Comparison of ENCODE assay signal across 20 cellular contexts in genomic region chrX:81308086-81308852, GRCh38.
"Had no signal": no experiment of that assay in that cellular context is flagged by ENCODE, and none has a peak within 500 bp of the region (broad histone marks: within the 10 kb centered on the region; RNA-seq: fewer than 3 reads in every experiment).

No MANE protein-coding gene starts in this region.

- H3K36me3 ChIP-seq: brain microvascular endothelial cell, esophagus squamous epithelium, right atrium auricular region, transverse colon had no signal

- ATAC-seq: activated CD4-positive, CD25-positive, alpha-beta regulatory T cell treated with anti-CD3 and anti-CD28 coated beads, Interleukin-2, amount 50 U/mL, for 24 hours; stimulated activated naive B cell treated with anti-CD40 and anti-IgM and Interleukin-4, amounts not matched to agents 10 μg/mL and 1 μg/mL and 100 μg/mL, for 72 hours; T-helper 17 cell had no signal

- H3K9me3 ChIP-seq: esophagus squamous epithelium, transverse colon had no signal

- DNase-seq: activated CD4-positive, alpha-beta T cell treated with anti-CD3 and anti-CD28 coated beads, Interleukin-2, amount 50 U/mL, for 1 hour; activated CD8-positive, alpha-beta memory T cell treated with anti-CD3 and anti-CD28 coated beads for 24 hours; activated naive CD4-positive, alpha-beta T cell treated with Interleukin-2 at 50 U/mL for 16 hours; anterior cingulate cortex; brain microvascular endothelial cell; effector CD8-positive, alpha-beta T cell; esophagus squamous epithelium; immature natural killer cell; occipital lobe; stimulated activated CD4-positive, alpha-beta T cell treated with anti-CD3 and anti-CD28 coated beads, Interleukin-2, amount 100 ng/mL, for 48 hours; stimulated activated naive B cell treated with anti-CD40 and anti-IgM and Interleukin-4, amounts not matched to agents 10 μg/mL and 1 μg/mL and 100 μg/mL, for 72 hours; T-helper 17 cell; transverse colon had no signal

- H3K27ac ChIP-seq: brain microvascular endothelial cell, esophagus squamous epithelium, right atrium auricular region, transverse colon had no signal

- H3K4me1 ChIP-seq: esophagus squamous epithelium, right atrium auricular region, transverse colon had no signal

- FAIRE-seq: endothelial cell of umbilical vein, TTC549 had no signal

- H3K4me3 Mint-ChIP-seq: activated T-helper 1 cell treated with anti-CD3 and anti-CD28 coated beads, Interleukin-12 subunit alpha, Interleukin-12 subunit beta, Interleukin-2, Interleukin-4 antibody, amounts not matched to agents 30 ng/mL and 10 ng/mL and 1 ng/mL, durations not matched to agents 14 hours and 24 hours and 36 hours; central memory CD8-positive, alpha-beta T cell; immature natural killer cell; nephron; stimulated activated naive B cell treated with anti-CD40 and anti-IgM and Interleukin-4, amounts not matched to agents 10 μg/mL and 1 μg/mL and 100 μg/mL, for 72 hours; T-helper 17 cell had no signal

- H3K4me1 Mint-ChIP-seq: nephron had no signal

- H3K9me3 Mint-ChIP-seq: activated T-helper 1 cell treated with anti-CD3 and anti-CD28 coated beads, Interleukin-12 subunit alpha, Interleukin-12 subunit beta, Interleukin-2, Interleukin-4 antibody, amounts not matched to agents 30 ng/mL and 10 ng/mL and 1 ng/mL, durations not matched to agents 14 hours and 24 hours and 36 hours; central memory CD8-positive, alpha-beta T cell; immature natural killer cell had no signal

- H3K27ac Mint-ChIP-seq: activated T-helper 1 cell treated with anti-CD3 and anti-CD28 coated beads, Interleukin-12 subunit alpha, Interleukin-12 subunit beta, Interleukin-2, Interleukin-4 antibody, amounts not matched to agents 30 ng/mL and 10 ng/mL and 1 ng/mL, durations not matched to agents 14 hours and 24 hours and 36 hours; immature natural killer cell; nephron; stimulated activated naive B cell treated with anti-CD40 and anti-IgM and Interleukin-4, amounts not matched to agents 10 μg/mL and 1 μg/mL and 100 μg/mL, for 72 hours; T-helper 17 cell had no signal

- H3K27me3 Mint-ChIP-seq: central memory CD8-positive, alpha-beta T cell; stimulated activated naive B cell treated with anti-CD40 and anti-IgM and Interleukin-4, amounts not matched to agents 10 μg/mL and 1 μg/mL and 100 μg/mL, for 72 hours; T-helper 17 cell had no signal

- H3K4me3 ChIP-seq: esophagus squamous epithelium, right atrium auricular region, transverse colon had no signal

- H3K27me3 ChIP-seq: brain microvascular endothelial cell, esophagus squamous epithelium, right atrium auricular region, transverse colon had no signal
